ENCODE assay signal across 40 cellular contexts in genomic region chr4:26214994-26215393, GRCh38.
"Had no signal": no experiment of that assay in that cellular context is flagged by ENCODE, and none has a peak within 500 bp of the region (broad histone marks: within the 10 kb centered on the region; RNA-seq: fewer than 3 reads in every experiment).

No MANE protein-coding gene starts in this region.

- FAIRE-seq: astrocyte, bronchial epithelial cell had no signal

- H3K4me1 Mint-ChIP-seq: activated naive CD8-positive, alpha-beta T cell treated with anti-CD3 and anti-CD28 coated beads for 36 hours had no signal

- H3K27ac ChIP-seq: adrenal gland, ascending aorta, body of pancreas, brain microvascular endothelial cell, breast epithelium, cardiac muscle cell had no signal

- H3K27me3 ChIP-seq: adrenal gland, ascending aorta, body of pancreas, brain microvascular endothelial cell, breast epithelium had no signal

- H3K27ac Mint-ChIP-seq: activated naive CD4-positive, alpha-beta T cell treated with anti-CD3 and anti-CD28 coated beads for 36 hours; activated naive CD4-positive, alpha-beta T cell treated with anti-CD3 and anti-CD28 coated beads, Interleukin-2, amount 10 ng/mL, durations not matched to agents 7 days and 5 days; activated naive CD4-positive, alpha-beta T cell treated with anti-CD3 and anti-CD28 coated beads, Interleukin-2, amount 50 U/mL, for 24 hours; activated naive CD4-positive, alpha-beta T cell treated with anti-CD3 and anti-CD28 coated beads, Interleukin-2, amount 50 U/mL, for 72 hours; activated naive CD8-positive, alpha-beta T cell; activated naive CD8-positive, alpha-beta T cell treated with anti-CD3 and anti-CD28 coated beads for 36 hours; activated naive CD8-positive, alpha-beta T cell treated with anti-CD3 and anti-CD28 coated beads, Interleukin-2, amount 10 ng/mL, durations not matched to agents 7 days and 5 days; activated naive CD8-positive, alpha-beta T cell treated with anti-CD3 and anti-CD28 coated beads, Interleukin-2, amount 50 U/mL, for 24 hours; activated T-cell treated with anti-CD3 and anti-CD28 coated beads, Interleukin-2, amount 50 U/mL, for 24 hours; activated T-cell treated with anti-CD3 and anti-CD28 coated beads, Interleukin-2, amount 50 U/mL, for 72 hours; activated T-helper 1 cell treated with anti-CD3 and anti-CD28 coated beads, Interleukin-12 subunit alpha, Interleukin-12 subunit beta, Interleukin-2, Interleukin-4 antibody, amounts not matched to agents 30 ng/mL and 10 ng/mL and 1 ng/mL, durations not matched to agents 14 hours and 24 hours and 36 hours; activated T-helper 2 cell treated with anti-CD3 and anti-CD28 coated beads, Interferon-gamma antibody, Interleukin-2, Interleukin-4, amounts not matched to agents 10 μg/mL and 5 μg/mL and 100 μg/mL, durations not matched to agents 14 hours and 24 hours and 36 hours; brain had no signal

- H3K9me3 Mint-ChIP-seq: activated naive CD4-positive, alpha-beta T cell treated with anti-CD3 and anti-CD28 coated beads for 36 hours; activated naive CD4-positive, alpha-beta T cell treated with anti-CD3 and anti-CD28 coated beads, Interleukin-2, amount 10 ng/mL, durations not matched to agents 7 days and 5 days; activated naive CD4-positive, alpha-beta T cell treated with anti-CD3 and anti-CD28 coated beads, Interleukin-2, amount 50 U/mL, for 24 hours; activated naive CD8-positive, alpha-beta T cell treated with anti-CD3 and anti-CD28 coated beads for 36 hours; activated naive CD8-positive, alpha-beta T cell treated with anti-CD3 and anti-CD28 coated beads, Interleukin-2, amount 50 U/mL, for 24 hours; activated T-cell treated with anti-CD3 and anti-CD28 coated beads, Interleukin-2, amount 50 U/mL, for 24 hours; activated T-cell treated with anti-CD3 and anti-CD28 coated beads, Interleukin-2, amount 50 U/mL, for 4 hours; activated T-helper 1 cell treated with anti-CD3 and anti-CD28 coated beads, Interleukin-12 subunit alpha, Interleukin-12 subunit beta, Interleukin-2, Interleukin-4 antibody, amounts not matched to agents 30 ng/mL and 10 ng/mL and 1 ng/mL, durations not matched to agents 14 hours and 24 hours and 36 hours; central memory CD8-positive, alpha-beta T cell had no signal

- ATAC-seq: activated naive CD4-positive, alpha-beta T cell treated with anti-CD3 and anti-CD28 coated beads, Interleukin-2, amount 50 U/mL, for 72 hours; activated naive CD8-positive, alpha-beta T cell treated with anti-CD3 and anti-CD28 coated beads, Interleukin-2, amount 50 U/mL, for 24 hours; activated T-cell treated with anti-CD3 and anti-CD28 coated beads, Interleukin-2, amount 50 U/mL, for 4 hours; activated T-cell treated with anti-CD3 and anti-CD28 coated beads, Interleukin-2, amount 50 U/mL, for 72 hours; body of pancreas had no signal

- H3K9me3 ChIP-seq: adrenal gland, ascending aorta, body of pancreas, breast epithelium had no signal

- H3K36me3 Mint-ChIP-seq: activated naive CD4-positive, alpha-beta T cell treated with anti-CD3 and anti-CD28 coated beads, Interleukin-2, amount 50 U/mL, for 24 hours; activated naive CD8-positive, alpha-beta T cell; activated naive CD8-positive, alpha-beta T cell treated with anti-CD3 and anti-CD28 coated beads for 36 hours; activated naive CD8-positive, alpha-beta T cell treated with anti-CD3 and anti-CD28 coated beads, Interleukin-2, amount 10 ng/mL, durations not matched to agents 7 days and 5 days; brain had no signal

- DNase-seq: activated effector memory CD4-positive, alpha-beta T cell treated with anti-CD3 and anti-CD28 coated beads, Interleukin-2, amount 50 U/mL, for 16 hours; activated effector memory CD4-positive, alpha-beta T cell treated with Interleukin-2 at 50 U/mL for 16 hours; activated gamma-delta T cell; activated gamma-delta T cell treated with Interleukin-2 at 50 U/mL for 16 hours; activated naive CD4-positive, alpha-beta T cell; activated naive CD4-positive, alpha-beta T cell treated with anti-CD3 and anti-CD28 coated beads for 36 hours; activated naive CD4-positive, alpha-beta T cell treated with anti-CD3 and anti-CD28 coated beads, Interleukin-2, amount 10 ng/mL, durations not matched to agents 7 days and 5 days; activated naive CD4-positive, alpha-beta T cell treated with anti-CD3 and anti-CD28 coated beads, Interleukin-2, amount 50 U/mL, for 16 hours; activated naive CD4-positive, alpha-beta T cell treated with Interleukin-2 at 50 U/mL for 16 hours; activated naive CD8-positive, alpha-beta T cell treated with anti-CD3 and anti-CD28 coated beads for 36 hours; activated naive CD8-positive, alpha-beta T cell treated with anti-CD3 and anti-CD28 coated beads, Interleukin-2, amount 10 ng/mL, durations not matched to agents 7 days and 5 days; activated naive CD8-positive, alpha-beta T cell treated with anti-CD3 and anti-CD28 coated beads, Interleukin-2, amount 50 U/mL, for 24 hours; activated T-cell treated with anti-CD3 and anti-CD28 coated beads for 4 hours; activated T-cell treated with anti-CD3 and anti-CD28 coated beads, Interleukin-2, amount 50 U/mL, for 1 hour; activated T-cell treated with anti-CD3 and anti-CD28 coated beads, Interleukin-2, amount 50 U/mL, for 24 hours; activated T-cell treated with anti-CD3 and anti-CD28 coated beads, Interleukin-2, amount 50 U/mL, for 4 hours; activated T-cell treated with anti-CD3 and anti-CD28 coated beads, Interleukin-2, amount 50 U/mL, for 48 hours; activated T-cell treated with anti-CD3 and anti-CD28 coated beads, Interleukin-2, amount 50 U/mL, for 72 hours; adrenal gland; amniotic stem cell; amygdala; anterior cingulate cortex; aorta; body of pancreas; brain microvascular endothelial cell; caudate nucleus; central memory CD4-positive, alpha-beta T cell; cerebellar nuclear complex had no signal

- H3K4me3 Mint-ChIP-seq: activated naive CD4-positive, alpha-beta T cell treated with anti-CD3 and anti-CD28 coated beads for 36 hours; activated naive CD4-positive, alpha-beta T cell treated with anti-CD3 and anti-CD28 coated beads, Interleukin-2, amount 10 ng/mL, durations not matched to agents 7 days and 5 days; activated naive CD4-positive, alpha-beta T cell treated with anti-CD3 and anti-CD28 coated beads, Interleukin-2, amount 50 U/mL, for 24 hours; activated naive CD8-positive, alpha-beta T cell; activated naive CD8-positive, alpha-beta T cell treated with anti-CD3 and anti-CD28 coated beads for 36 hours; activated naive CD8-positive, alpha-beta T cell treated with anti-CD3 and anti-CD28 coated beads, Interleukin-2, amount 50 U/mL, for 24 hours; activated T-cell treated with anti-CD3 and anti-CD28 coated beads, Interleukin-2, amount 50 U/mL, for 24 hours; activated T-cell treated with anti-CD3 and anti-CD28 coated beads, Interleukin-2, amount 50 U/mL, for 4 hours; activated T-cell treated with anti-CD3 and anti-CD28 coated beads, Interleukin-2, amount 50 U/mL, for 72 hours; activated T-helper 1 cell treated with anti-CD3 and anti-CD28 coated beads, Interleukin-12 subunit alpha, Interleukin-12 subunit beta, Interleukin-2, Interleukin-4 antibody, amounts not matched to agents 30 ng/mL and 10 ng/mL and 1 ng/mL, durations not matched to agents 14 hours and 24 hours and 36 hours; brain; central memory CD8-positive, alpha-beta T cell had no signal

- H3K36me3 ChIP-seq: adrenal gland, ascending aorta, brain microvascular endothelial cell, breast epithelium, cardiac muscle cell had no signal

- H3K4me1 ChIP-seq: adrenal gland, ascending aorta, body of pancreas, breast epithelium had no signal

- H3K4me3 ChIP-seq: adrenal gland, ascending aorta, body of pancreas, breast epithelium, cardiac muscle cell had no signal
